12 cellular contexts compared by ENCODE assay signal in the genomic region with DNA sequence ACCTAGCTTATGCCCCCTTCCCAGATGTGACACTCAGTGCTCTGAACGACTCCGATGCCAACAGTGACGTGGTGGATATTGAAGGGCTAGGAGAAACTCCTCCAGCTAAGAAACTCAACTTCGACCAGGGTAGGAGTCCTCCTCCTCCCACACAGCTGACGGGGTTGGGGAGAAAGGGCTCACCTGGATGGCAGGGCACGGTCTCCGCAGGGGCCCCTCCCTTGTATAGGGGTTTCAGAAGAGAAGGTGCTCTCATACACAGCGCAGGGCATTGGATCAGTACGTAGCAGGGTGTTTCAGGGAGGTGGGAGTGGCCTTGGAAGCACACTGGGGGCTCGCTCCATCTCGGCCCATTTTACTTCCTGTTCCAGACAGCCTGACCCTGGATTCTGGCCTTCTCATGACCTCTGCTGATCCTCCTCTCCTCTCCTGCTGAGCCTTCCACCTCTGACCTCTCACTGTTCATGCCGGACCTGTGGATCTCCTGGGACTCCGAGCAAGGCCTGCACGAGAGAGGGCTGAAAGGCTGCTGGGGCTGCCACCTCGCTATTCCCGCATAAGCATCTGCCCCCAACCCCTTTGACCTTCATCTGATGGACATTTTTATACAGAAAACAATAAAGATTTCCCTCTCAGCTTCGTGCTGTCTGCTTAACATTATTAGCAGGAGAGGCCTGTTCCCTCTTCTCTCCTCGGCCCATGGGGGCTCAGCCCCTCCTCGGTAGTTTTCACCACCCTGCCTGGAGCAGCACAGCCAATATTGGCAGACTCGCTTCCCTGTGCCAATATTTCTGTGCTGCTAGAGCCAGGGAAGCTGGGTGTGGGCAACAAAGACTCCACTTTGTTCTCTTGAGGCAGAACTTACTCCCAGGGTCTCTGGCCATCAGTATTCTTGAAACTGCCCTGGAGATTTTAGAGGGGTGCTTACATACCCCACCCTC. TPM values are rescaled to one million over a fixed set of nuclear protein-coding genes. Genes with fewer than 3 reads are reported as not detected.
DNase-seq lines count a peak whose midpoint lies in the region; ATAC-seq and TF ChIP-seq lines count a peak whose summit lies in the region.
"Had no signal": no experiment of that assay in that cellular context is flagged by ENCODE, and none has a peak within 500 bp of the region (broad histone marks: within the 10 kb centered on the region; RNA-seq: fewer than 3 reads in every experiment).

No MANE protein-coding gene starts in this region.

- H3F3A ChIP-seq in GM23338 (replicated peaks; ENCODE audit: low read depth): peaks cover 15% of the 10 kb centered on the region

- H3K4me1 ChIP-seq in left lung (peaks cover 5 to 78% of the 10 kb centered on the region in 2 donors), GM23338 (ENCODE audit: insufficient read depth) (peaks cover 41% of the 10 kb centered on the region)

- peak overlapping the region; percentile 99 for H3K27ac Mint-ChIP-seq in T-helper 2 cell treated with Interferon-gamma antibody and Interleukin-4, amounts not matched to agents 5 μg/mL and 100 μg/mL, for 36 hours
- H3K27ac Mint-ChIP-seq in activated T-helper 2 cell treated with anti-CD3 and anti-CD28 coated beads, Interferon-gamma antibody, Interleukin-2, Interleukin-4, amounts not matched to agents 10 μg/mL and 5 μg/mL and 100 μg/mL, durations not matched to agents 14 hours and 24 hours and 36 hours: peak overlapping the region; percentile 98
- peak overlapping the region; percentile 83 for H3K27ac Mint-ChIP-seq in stimulated activated naive B cell treated with anti-CD40 and anti-IgM and Interleukin-4, amounts not matched to agents 10 μg/mL and 1 μg/mL and 100 μg/mL, for 72 hours
- no peak overlapping the region for H3K27ac Mint-ChIP-seq in GM23338

- in situ Hi-C loops in G401 (cut with HindIII; ENCODE audit: low sequenced_read_pairs): no loop called here

- intact Hi-C loops in activated T-helper 2 cell treated with anti-CD3 and anti-CD28 coated beads, Interferon-gamma antibody, Interleukin-2, Interleukin-4, amounts not matched to agents 10 μg/mL and 5 μg/mL and 100 μg/mL, durations not matched to agents 14 hours and 24 hours and 36 hours (cut with micrococcal nuclease): no loop called here
- intact Hi-C loops in left lung (cut with DNase I): no loop called here

- no peak for TF ChIP-seq CTCF in left lung (IDR thresholded peaks at IDR 0.05)
- TF ChIP-seq CTCF in GM23338 (conservative IDR thresholded peaks at IDR 0.05; ENCODE audit: low read depth in 2 of 2): no peak

- H3K79me2 ChIP-seq in GM23338 (replicated peaks; ENCODE audit: insufficient read depth): peaks cover 7% of the 10 kb centered on the region

- H3K9me3 ChIP-seq in left lung: no peaks in the 10 kb centered on the region
- H3K9me3 ChIP-seq: A549 had no signal

- no peak overlapping the region for H2AFZ ChIP-seq in GM23338

- no peaks in the 10 kb centered on the region for H3K9me2 ChIP-seq in GM23338 (ENCODE audit: insufficient read depth)

- H3K4me2 ChIP-seq in GM23338: no peak overlapping the region
- H3K4me2 ChIP-seq: A549 had no signal

- no peaks in the 10 kb centered on the region for H3K27me3 Mint-ChIP-seq in T-helper 2 cell treated with Interferon-gamma antibody and Interleukin-4, amounts not matched to agents 5 μg/mL and 100 μg/mL, for 36 hours (ENCODE audit: low read depth)
- no peaks in the 10 kb centered on the region for H3K27me3 Mint-ChIP-seq in activated T-helper 2 cell treated with anti-CD3 and anti-CD28 coated beads, Interferon-gamma antibody, Interleukin-2, Interleukin-4, amounts not matched to agents 10 μg/mL and 5 μg/mL and 100 μg/mL, durations not matched to agents 14 hours and 24 hours and 36 hours (ENCODE audit: low read depth)
- H3K27me3 Mint-ChIP-seq in stimulated activated naive B cell treated with anti-CD40 and anti-IgM and Interleukin-4, amounts not matched to agents 10 μg/mL and 1 μg/mL and 100 μg/mL, for 72 hours: no peaks in the 10 kb centered on the region
- peaks cover 34% of the 10 kb centered on the region for H3K27me3 Mint-ChIP-seq in GM23338 (ENCODE audit: insufficient read depth, low read depth, poor library complexity)

- no peak for ATAC-seq in left lung
- no peak for ATAC-seq in stimulated activated naive B cell treated with anti-CD40 and anti-IgM and Interleukin-4, amounts not matched to agents 10 μg/mL and 1 μg/mL and 100 μg/mL, for 72 hours (replicated peaks)
- no peak for ATAC-seq in GM18858 (IDR thresholded peaks at IDR 0.05; ENCODE audit: unreplicated experiment)
- no peak for ATAC-seq in GM23338
- ATAC-seq: A549 had no signal

- peak overlapping the region; percentile 89 to 99 for H3K27ac ChIP-seq in left lung
- no peak overlapping the region for H3K27ac ChIP-seq in GM23338 (ENCODE audit: low read depth)
- H3K27ac ChIP-seq: A549 had no signal

- peaks cover 0 to 15% of the 10 kb centered on the region in 2 donors for H3K36me3 ChIP-seq in left lung
- H3K36me3 ChIP-seq in GM23338 (ENCODE audit: insufficient read depth): no peaks in the 10 kb centered on the region

- peaks cover 39% of the 10 kb centered on the region for H3K36me3 Mint-ChIP-seq in T-helper 2 cell treated with Interferon-gamma antibody and Interleukin-4, amounts not matched to agents 5 μg/mL and 100 μg/mL, for 36 hours (ENCODE audit: low read depth)
- peaks cover 39% of the 10 kb centered on the region for H3K36me3 Mint-ChIP-seq in activated T-helper 2 cell treated with anti-CD3 and anti-CD28 coated beads, Interferon-gamma antibody, Interleukin-2, Interleukin-4, amounts not matched to agents 10 μg/mL and 5 μg/mL and 100 μg/mL, durations not matched to agents 14 hours and 24 hours and 36 hours (ENCODE audit: low read depth)
- H3K36me3 Mint-ChIP-seq in stimulated activated naive B cell treated with anti-CD40 and anti-IgM and Interleukin-4, amounts not matched to agents 10 μg/mL and 1 μg/mL and 100 μg/mL, for 72 hours: peaks cover 36 to 45% of the 10 kb centered on the region in 2 donors
- peaks cover 17% of the 10 kb centered on the region for H3K36me3 Mint-ChIP-seq in GM23338 (ENCODE audit: low read depth)

- DNase-seq in T-helper 2 cell treated with Interferon-gamma antibody and Interleukin-4, amounts not matched to agents 5 μg/mL and 100 μg/mL, for 36 hours (ENCODE audit: low spot score): no peak
- DNase-seq in T-helper 2 cell: no peak
- no peak for DNase-seq in activated T-helper 2 cell treated with anti-CD3 and anti-CD28 coated beads, Interferon-gamma antibody, Interleukin-2, Interleukin-4, amounts not matched to agents 10 μg/mL and 5 μg/mL and 100 μg/mL, durations not matched to agents 14 hours and 24 hours and 36 hours (ENCODE audit: low spot score)
- DNase-seq in left lung: no peak
- no peak for DNase-seq in stimulated activated naive B cell treated with anti-CD40 and anti-IgM and Interleukin-4, amounts not matched to agents 10 μg/mL and 1 μg/mL and 100 μg/mL, for 72 hours
- DNase-seq in G401 (ENCODE audit: low spot score): no peak
- DNase-seq in GM23338 (ENCODE audit: low spot score): no peak
- DNase-seq: NCI-H1092 treated with DMSO at 0.1 percent for 48 hours, T-helper 9 cell had no signal

- peaks cover 59% of the 10 kb centered on the region for H3K4me1 Mint-ChIP-seq in T-helper 2 cell treated with Interferon-gamma antibody and Interleukin-4, amounts not matched to agents 5 μg/mL and 100 μg/mL, for 36 hours (ENCODE audit: low read depth)
- peaks cover 59% of the 10 kb centered on the region for H3K4me1 Mint-ChIP-seq in activated T-helper 2 cell treated with anti-CD3 and anti-CD28 coated beads, Interferon-gamma antibody, Interleukin-2, Interleukin-4, amounts not matched to agents 10 μg/mL and 5 μg/mL and 100 μg/mL, durations not matched to agents 14 hours and 24 hours and 36 hours (ENCODE audit: low read depth)
- H3K4me1 Mint-ChIP-seq in stimulated activated naive B cell treated with anti-CD40 and anti-IgM and Interleukin-4, amounts not matched to agents 10 μg/mL and 1 μg/mL and 100 μg/mL, for 72 hours: peaks cover 46 to 68% of the 10 kb centered on the region in 2 donors
- peaks cover 52% of the 10 kb centered on the region for H3K4me1 Mint-ChIP-seq in GM23338

- H3K4me3 ChIP-seq in left lung (peak overlapping the region in 1 of 2 donors; percentile 38), GM23338 (no peak overlapping the region)
- H3K4me3 ChIP-seq: A549 had no signal

- peaks cover 6% of the 10 kb centered on the region; the same call in 1 of the 2 replicates for H4K20me1 ChIP-seq in GM23338 (replicated peaks; ENCODE audit: insufficient read depth)

- H3K27me3 ChIP-seq in left lung: peaks cover 0 to 1% of the 10 kb centered on the region in 2 donors
- H3K27me3 ChIP-seq in GM23338 (ENCODE audit: insufficient read depth): peaks cover 28% of the 10 kb centered on the region

- peak overlapping the region; percentile 93 for H3K4me3 Mint-ChIP-seq in T-helper 2 cell treated with Interferon-gamma antibody and Interleukin-4, amounts not matched to agents 5 μg/mL and 100 μg/mL, for 36 hours
- H3K4me3 Mint-ChIP-seq in activated T-helper 2 cell treated with anti-CD3 and anti-CD28 coated beads, Interferon-gamma antibody, Interleukin-2, Interleukin-4, amounts not matched to agents 10 μg/mL and 5 μg/mL and 100 μg/mL, durations not matched to agents 14 hours and 24 hours and 36 hours (ENCODE audit: low read depth): peak overlapping the region; percentile 92
- H3K4me3 Mint-ChIP-seq in stimulated activated naive B cell treated with anti-CD40 and anti-IgM and Interleukin-4, amounts not matched to agents 10 μg/mL and 1 μg/mL and 100 μg/mL, for 72 hours: peak overlapping the region in 1 of 2 donors; percentile 57
- H3K4me3 Mint-ChIP-seq in GM23338: no peak overlapping the region; the same call in 2 of the 3 replicates

- H3K9me3 Mint-ChIP-seq in T-helper 2 cell treated with Interferon-gamma antibody and Interleukin-4, amounts not matched to agents 5 μg/mL and 100 μg/mL, for 36 hours: no peaks in the 10 kb centered on the region
- H3K9me3 Mint-ChIP-seq in activated T-helper 2 cell treated with anti-CD3 and anti-CD28 coated beads, Interferon-gamma antibody, Interleukin-2, Interleukin-4, amounts not matched to agents 10 μg/mL and 5 μg/mL and 100 μg/mL, durations not matched to agents 14 hours and 24 hours and 36 hours: no peaks in the 10 kb centered on the region
- H3K9me3 Mint-ChIP-seq in stimulated activated naive B cell treated with anti-CD40 and anti-IgM and Interleukin-4, amounts not matched to agents 10 μg/mL and 1 μg/mL and 100 μg/mL, for 72 hours: no peaks in the 10 kb centered on the region
- no peaks in the 10 kb centered on the region; the same call in 2 of the 3 replicates for H3K9me3 Mint-ChIP-seq in GM23338

RNA-seq across cellular contexts. Expression of a gene that starts 4.7 kb away (rescaled TPM):
- total RNA-seq in activated T-helper 2 cell treated with anti-CD3 and anti-CD28 coated beads, Interferon-gamma antibody, Interleukin-2, Interleukin-4, amounts not matched to agents 10 μg/mL and 5 μg/mL and 100 μg/mL, durations not matched to agents 14 hours and 24 hours and 36 hours: 150 and 154 TPM in 2 replicates
- 100 to 1,000 TPM; 279 to 284 TPM for total RNA-seq in left lung
- 189 and 195 TPM in 2 replicates for total RNA-seq in G401 (2014; rRNA removed; shearing (Covaris generic))
- total RNA-seq in GM23338 (2014; rRNA removed; shearing (Covaris generic)): 126 and 134 TPM in 2 replicates
- polyA plus RNA-seq in GM23338 (2016; fragmentation: Nextera tagmentation; extraction: Ambion mirVana): 296 and 298 TPM in 2 replicates

RNA-seq across cellular contexts. Expression of a gene that starts 5.7 kb away (rescaled TPM):
- total RNA-seq in activated T-helper 2 cell treated with anti-CD3 and anti-CD28 coated beads, Interferon-gamma antibody, Interleukin-2, Interleukin-4, amounts not matched to agents 10 μg/mL and 5 μg/mL and 100 μg/mL, durations not matched to agents 14 hours and 24 hours and 36 hours: 0.80 and 1.0 TPM in 2 replicates
- total RNA-seq in left lung: 10 to 100 TPM; 13.3 to 17.2 TPM
- not detected in 2 replicates for total RNA-seq in G401 (2014; rRNA removed; shearing (Covaris generic))
- 4.2 and 4.5 TPM in 2 replicates for total RNA-seq in GM23338 (2014; rRNA removed; shearing (Covaris generic))
- 2.1 and 3.3 TPM in 2 replicates for polyA plus RNA-seq in GM23338 (2016; fragmentation: Nextera tagmentation; extraction: Ambion mirVana)
- total RNA-seq: epithelial cell of proximal tubule had no signal

RNA-seq across cellular contexts. Expression of a gene that starts 18.7 kb away (rescaled TPM):
- 15.8 and 17.4 TPM in 2 replicates for total RNA-seq in activated T-helper 2 cell treated with anti-CD3 and anti-CD28 coated beads, Interferon-gamma antibody, Interleukin-2, Interleukin-4, amounts not matched to agents 10 μg/mL and 5 μg/mL and 100 μg/mL, durations not matched to agents 14 hours and 24 hours and 36 hours
- total RNA-seq in left lung: 10 to 100 TPM in 1 of 2 donors, 1 to 10 TPM in 1; 9.5 to 21.5 TPM
- 5.3 and 9.8 TPM in 2 replicates for total RNA-seq in G401 (2014; rRNA removed; shearing (Covaris generic))
- total RNA-seq in GM23338 (2014; rRNA removed; shearing (Covaris generic)): 4.4 and 4.7 TPM in 2 replicates
- 1.2 and 2.2 TPM in 2 replicates for polyA plus RNA-seq in GM23338 (2016; fragmentation: Nextera tagmentation; extraction: Ambion mirVana)

RNA-seq across cellular contexts. Expression of a gene that starts 21.3 kb away (rescaled TPM):
- not detected in 2 replicates for total RNA-seq in activated T-helper 2 cell treated with anti-CD3 and anti-CD28 coated beads, Interferon-gamma antibody, Interleukin-2, Interleukin-4, amounts not matched to agents 10 μg/mL and 5 μg/mL and 100 μg/mL, durations not matched to agents 14 hours and 24 hours and 36 hours
- under 1 TPM; 0.29 to 0.67 TPM for total RNA-seq in left lung
- not detected in 2 replicates for total RNA-seq in G401 (2014; rRNA removed; shearing (Covaris generic))
- total RNA-seq in GM23338 (2014; rRNA removed; shearing (Covaris generic)): 0.66 and 1.2 TPM in 2 replicates
- polyA plus RNA-seq in GM23338 (2016; fragmentation: Nextera tagmentation; extraction: Ambion mirVana): 1.5 and 1.8 TPM in 2 replicates
- polyA plus RNA-seq: A549 had no signal

RNA-seq across cellular contexts. Expression of a gene that starts 26.7 kb away (rescaled TPM):
- total RNA-seq in activated T-helper 2 cell treated with anti-CD3 and anti-CD28 coated beads, Interferon-gamma antibody, Interleukin-2, Interleukin-4, amounts not matched to agents 10 μg/mL and 5 μg/mL and 100 μg/mL, durations not matched to agents 14 hours and 24 hours and 36 hours: 0.37 and 0.46 TPM in 2 replicates
- total RNA-seq in left lung: 1 to 10 TPM; 1.2 to 2.5 TPM
- not detected in 2 replicates for total RNA-seq in G401 (2014; rRNA removed; shearing (Covaris generic))
- 0.42 TPM in 1 of 2 replicates, not detected in the other for total RNA-seq in GM23338 (2014; rRNA removed; shearing (Covaris generic))
- polyA plus RNA-seq in GM23338 (2016; fragmentation: Nextera tagmentation; extraction: Ambion mirVana): 0.68 and 1.4 TPM in 2 replicates
- total RNA-seq: epithelial cell of proximal tubule had no signal
- polyA plus RNA-seq: A549 had no signal
